Comparison of ENCODE assay signal across 7 cellular contexts in genomic region chr12:63712376-63712974, GRCh38.
DNase-seq lines count a peak whose midpoint lies in the region; ATAC-seq and TF ChIP-seq lines count a peak whose summit lies in the region.
"Not testable (repeated sequence)": the region's sequence is repeated elsewhere in the genome, so short reads cannot be mapped to it uniquely, and the experiment has no call there.

No MANE protein-coding gene starts in this region.

- not testable (repeated sequence) for TF ChIP-seq CTCF in OCI-LY3 (IDR thresholded peaks at IDR 0.05; ENCODE audit: low read depth, low read length)

- H3K4me2 ChIP-seq in OCI-LY3 (ENCODE audit: low read length), result 0 out of 2 replicates have a peak overlapping the region, but pooled peaks have one; percentile 7

- H3K9me3 ChIP-seq in OCI-LY3 (ENCODE audit: insufficient read depth, low read length), result not testable (repeated sequence)

- H3K27ac ChIP-seq in OCI-LY3 (ENCODE audit: low read length), result not testable (repeated sequence)

- H4K20me1 ChIP-seq in OCI-LY3 (ENCODE audit: insufficient read depth, low read length), result not testable (repeated sequence)

- peak; percentile 38 for ATAC-seq in GM19395 (IDR thresholded peaks at IDR 0.05; ENCODE audit: unreplicated experiment)
- peak; percentile 57 for ATAC-seq in GM21717 (IDR thresholded peaks at IDR 0.05; ENCODE audit: unreplicated experiment)
- peak; percentile 58 for ATAC-seq in HG02885 (IDR thresholded peaks at IDR 0.05; ENCODE audit: poor library complexity, unreplicated experiment)

- H3K36me3 ChIP-seq in OCI-LY3 (replicated peaks; ENCODE audit: low read depth, low read length), result not testable (repeated sequence)

- not testable (repeated sequence) for H3K4me3 ChIP-seq in OCI-LY3 (ENCODE audit: low read length)

- DNase-seq in ELR (ENCODE audit: low read depth) (peak; percentile 50), astrocyte of the hippocampus (ENCODE audit: low read depth, low spot score) (peak; percentile 2), foreskin melanocyte (peak; percentile 19)

- H3K27me3 ChIP-seq in OCI-LY3 (ENCODE audit: low read depth, low read length), result not testable (repeated sequence)

- not testable (repeated sequence) for H2AFZ ChIP-seq in OCI-LY3 (ENCODE audit: low read depth, low read length)

- not testable (repeated sequence) for H3K9ac ChIP-seq in OCI-LY3 (ENCODE audit: low read length)

- H3K4me1 ChIP-seq in OCI-LY3 (ENCODE audit: low read length), result not testable (repeated sequence)

- H3K79me2 ChIP-seq in OCI-LY3 (ENCODE audit: low read length), result not testable (repeated sequence)
